In genomic region chr15:38868326-38869114, GRCh38 we compare ENCODE assay signal across 12 cellular contexts.
DNase-seq lines count a peak whose midpoint lies in the region; ATAC-seq and TF ChIP-seq lines count a peak whose summit lies in the region.
"Had no signal": no experiment of that assay in that cellular context is flagged by ENCODE, and none has a peak within 500 bp of the region (broad histone marks: within the 10 kb centered on the region; RNA-seq: fewer than 3 reads in every experiment).

No MANE protein-coding gene starts in this region.

- no peaks in the 10 kb centered on the region for H3K36me3 ChIP-seq in GM23338 (ENCODE audit: insufficient read depth)
- H3K36me3 ChIP-seq: neutrophil had no signal

- H3K27me3 ChIP-seq in GM23338 (ENCODE audit: insufficient read depth): no peaks in the 10 kb centered on the region

- no peaks in the 10 kb centered on the region for H4K20me1 ChIP-seq in GM23338 (replicated peaks; ENCODE audit: insufficient read depth)

- peaks cover 9% of the 10 kb centered on the region; the same call in 2 of the 3 replicates for H3K9me3 Mint-ChIP-seq in GM23338
- H3K9me3 Mint-ChIP-seq: stimulated activated effector memory CD8-positive, alpha-beta T cell treated with anti-CD3 and anti-CD28 coated beads, Interleukin-12 subunit alpha, Interleukin-12 subunit beta, amount 100 ng/mL, for 72 hours; T-cell had no signal

- no peak overlapping the region for H3K4me3 Mint-ChIP-seq in GM23338
- H3K4me3 Mint-ChIP-seq: stimulated activated effector memory CD8-positive, alpha-beta T cell treated with anti-CD3 and anti-CD28 coated beads, Interleukin-12 subunit alpha, Interleukin-12 subunit beta, amount 100 ng/mL, for 72 hours; T-cell had no signal

- no peak overlapping the region for H3K27ac Mint-ChIP-seq in GM23338
- H3K27ac Mint-ChIP-seq: stimulated activated effector memory CD8-positive, alpha-beta T cell treated with anti-CD3 and anti-CD28 coated beads, Interleukin-12 subunit alpha, Interleukin-12 subunit beta, amount 100 ng/mL, for 72 hours; T-cell had no signal

- no peak overlapping the region for H3K4me3 ChIP-seq in GM23338

- no peak for TF ChIP-seq CTCF in GM23338 (conservative IDR thresholded peaks at IDR 0.05; ENCODE audit: low read depth in 2 of 2)

- H3K9me2 ChIP-seq in GM23338 (ENCODE audit: insufficient read depth): no peaks in the 10 kb centered on the region

- H3K4me2 ChIP-seq in GM23338: no peak overlapping the region

- peaks cover 6% of the 10 kb centered on the region; the same call in 1 of the 3 replicates for H3K36me3 Mint-ChIP-seq in GM23338 (ENCODE audit: low read depth)
- H3K36me3 Mint-ChIP-seq: stimulated activated effector memory CD8-positive, alpha-beta T cell treated with anti-CD3 and anti-CD28 coated beads, Interleukin-12 subunit alpha, Interleukin-12 subunit beta, amount 100 ng/mL, for 72 hours; T-cell had no signal

- H3K27me3 Mint-ChIP-seq in GM23338 (ENCODE audit: insufficient read depth, low read depth, poor library complexity): no peaks in the 10 kb centered on the region

- intact Hi-C loops in left ventricle myocardium superior (cut with micrococcal nuclease): no loop called here

- ATAC-seq in GM23338 (no peak), left ventricle myocardium superior (peak; percentile 14), GM19467 (IDR thresholded peaks at IDR 0.05; ENCODE audit: unreplicated experiment) (no peak)
- ATAC-seq: stimulated activated effector memory CD8-positive, alpha-beta T cell treated with anti-CD3 and anti-CD28 coated beads, Interleukin-12 subunit alpha, Interleukin-12 subunit beta, amount 100 ng/mL, for 72 hours; T-cell had no signal

- no peaks in the 10 kb centered on the region for H3K79me2 ChIP-seq in GM23338 (replicated peaks; ENCODE audit: insufficient read depth)

- H3K4me1 Mint-ChIP-seq in GM23338: peaks cover 11% of the 10 kb centered on the region; the same call in 2 of the 3 replicates
- H3K4me1 Mint-ChIP-seq: stimulated activated effector memory CD8-positive, alpha-beta T cell treated with anti-CD3 and anti-CD28 coated beads, Interleukin-12 subunit alpha, Interleukin-12 subunit beta, amount 100 ng/mL, for 72 hours; T-cell had no signal

- 0 out of 2 replicates have a peak overlapping the region, but pooled peaks have one; percentile 32 for H2AFZ ChIP-seq in GM23338

- no peaks in the 10 kb centered on the region for H3K4me1 ChIP-seq in GM23338 (ENCODE audit: insufficient read depth)

- no peaks in the 10 kb centered on the region for H3F3A ChIP-seq in GM23338 (replicated peaks; ENCODE audit: low read depth)

- DNase-seq in GM23338 (ENCODE audit: low spot score) (no peak), SW480 (ENCODE audit: low spot score) (peak; percentile 25), left ventricle myocardium superior (peak; percentile 36), smooth muscle cell of the brain vasculature (ENCODE audit: low read depth, low spot score) (peak; percentile 78), NCI-H1105 treated with DMSO at 0.1 percent for 48 hours (lab: John Stamatoyannopoulos, UW) (no peak)
- no peak for DNase-seq in stimulated activated CD4-positive, alpha-beta T cell treated with anti-CD3 and anti-CD28 coated beads, Interleukin-4, amount 100 ng/mL, for 1 hour
- no peak for DNase-seq in activated CD8-positive, alpha-beta memory T cell treated with anti-CD3 and anti-CD28 coated beads, Interleukin-2, amount 50 U/mL, for 4 hours
- DNase-seq: erythroblast, T-cell had no signal

- H3K27ac ChIP-seq in GM23338 (ENCODE audit: low read depth): no peak overlapping the region
- H3K27ac ChIP-seq: neutrophil had no signal

TF ChIP-seq in GM23338, 12 proteins besides CTCF, POLR2A, EP300 and RAD21:
- TF ChIP-seq EZH2phosphoT487 (IDR thresholded peaks at IDR 0.05; ENCODE audit: unreplicated experiment) (no peak), JUNB (IDR thresholded peaks at IDR 0.05; ENCODE audit: unreplicated experiment) (no peak), ZNF114 (CRISPR knock-in tag; IDR thresholded peaks at IDR 0.05) (no peak), NANOG (IDR thresholded peaks at IDR 0.05; ENCODE audit: borderline replicate concordance) (no peak), EZH2 (IDR thresholded peaks at IDR 0.05; ENCODE audit: low read depth, unreplicated experiment) (no peak), CREB1 (CRISPR knock-in tag; IDR thresholded peaks at IDR 0.05; ENCODE audit: low read depth) (no peak), ETS1 (IDR thresholded peaks at IDR 0.05) (no peak)

Comparison
In these comparisons a context has a peak if more than half of its experiments do, and no peak if none do; other contexts are left out.
1. DNase-seq: peak in SW480 (single experiment), left ventricle myocardium superior (single experiment) and smooth muscle cell of the brain vasculature (single experiment); none in GM23338 (single experiment), NCI-H1105 treated with DMSO at 0.1 percent for 48 hours (single experiment), stimulated activated CD4-positive, alpha-beta T cell treated with anti-CD3 and anti-CD28 coated beads, Interleukin-4, amount 100 ng/mL, for 1 hour (single experiment) and activated CD8-positive, alpha-beta memory T cell treated with anti-CD3 and anti-CD28 coated beads, Interleukin-2, amount 50 U/mL, for 4 hours (single experiment).